Comparison of ENCODE assay signal across 29 cellular contexts in the genomic region with DNA sequence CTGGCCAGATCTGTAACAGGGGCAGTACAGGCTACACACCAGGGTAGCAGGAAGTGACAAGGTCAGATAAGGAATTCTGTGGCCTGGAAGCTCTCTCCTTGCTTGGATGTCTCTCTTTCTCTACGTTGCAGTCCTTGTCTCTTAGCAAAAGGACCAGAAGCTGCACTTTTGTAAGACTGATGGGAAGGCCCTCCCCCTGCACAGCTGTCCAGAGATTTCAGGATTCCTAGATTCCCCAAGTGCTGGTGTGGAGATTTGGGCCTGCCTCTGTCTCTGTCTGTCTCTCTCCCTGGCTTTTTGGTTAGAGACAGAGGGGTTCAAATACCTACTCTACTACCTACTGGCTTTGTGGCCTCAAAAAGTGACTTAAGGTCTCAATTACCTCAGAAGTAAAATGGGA. TPM values are rescaled to one million over a fixed set of nuclear protein-coding genes. Genes with fewer than 3 reads are reported as not detected.
"Had no signal": no experiment of that assay in that cellular context is flagged by ENCODE, and none has a peak within 500 bp of the region (broad histone marks: within the 10 kb centered on the region; RNA-seq: fewer than 3 reads in every experiment).

No MANE protein-coding gene starts in this region.

- H3K9me3 ChIP-seq: left ventricle myocardium inferior, pancreas, prostate gland, spleen, tibial nerve, uterus had no signal

- DNase-seq: hypothalamus; islet precursor cell; left ventricle myocardium inferior; mesendoderm; naive thymus-derived CD4-positive, alpha-beta T cell; posterior cingulate gyrus; retina; small intestine; spleen; stimulated activated CD4-positive, alpha-beta T cell treated with anti-CD3 and anti-CD28 coated beads, Interleukin-2, amount 100 ng/mL, for 48 hours; stimulated activated CD4-positive, alpha-beta T cell treated with anti-CD3 and anti-CD28 coated beads, Interleukin-4, amount 100 ng/mL, for 4 hours; stimulated activated CD8-positive, alpha-beta memory T cell treated with anti-CD3 and anti-CD28 coated beads, Interleukin-4, amount 100 ng/mL, for 48 hours; stimulated activated naive CD4-positive, alpha-beta T cell treated with Interleukin-2 at 50 U/mL for 16 hours; stimulated activated naive CD8-positive, alpha-beta T cell treated with anti-CD3 and anti-CD28 coated beads, Interleukin-15, amount 100 ng/mL, for 72 hours; uterus had no signal

- H3K27ac ChIP-seq: left ventricle myocardium inferior, pancreas, prostate gland, tibial nerve, uterus had no signal

- H3K9me3 Mint-ChIP-seq: mesothelial cell of epicardium; natural killer cell treated with Interleukin-12 subunit alpha and Interleukin-12 subunit beta and Interleukin-15 and Interleukin-18, amount 100 ng/mL, for 72 hours; stimulated activated memory B cell treated with anti-CD40 and anti-IgM and Interleukin-4, amounts not matched to agents 10 μg/mL and 1 μg/mL and 100 μg/mL, for 72 hours; stimulated activated naive CD8-positive, alpha-beta T cell treated with anti-CD3 and anti-CD28 coated beads, Interleukin-15, amount 100 ng/mL, for 72 hours; type B pancreatic cell had no signal

- H3K36me3 ChIP-seq: left ventricle myocardium inferior, pancreas, prostate gland, spleen, tibial nerve, uterus had no signal

- H3K4me1 ChIP-seq: pancreas, prostate gland, uterus had no signal

- ATAC-seq: naive thymus-derived CD4-positive, alpha-beta T cell; pancreas; right cardiac atrium; sciatic nerve; stimulated activated memory B cell treated with anti-CD40 and anti-IgM and Interleukin-4, amounts not matched to agents 10 μg/mL and 1 μg/mL and 100 μg/mL, for 72 hours; stimulated activated naive CD8-positive, alpha-beta T cell treated with anti-CD3 and anti-CD28 coated beads, Interleukin-15, amount 100 ng/mL, for 72 hours had no signal

- H3K27ac Mint-ChIP-seq: mesothelial cell of epicardium; naive thymus-derived CD4-positive, alpha-beta T cell; natural killer cell treated with Interleukin-12 subunit alpha and Interleukin-12 subunit beta and Interleukin-15 and Interleukin-18, amount 100 ng/mL, for 72 hours; stimulated activated memory B cell treated with anti-CD40 and anti-IgM and Interleukin-4, amounts not matched to agents 10 μg/mL and 1 μg/mL and 100 μg/mL, for 72 hours; stimulated activated naive CD8-positive, alpha-beta T cell treated with anti-CD3 and anti-CD28 coated beads, Interleukin-15, amount 100 ng/mL, for 72 hours; type B pancreatic cell had no signal

- H3K27me3 ChIP-seq: pancreas, tibial nerve, uterus had no signal

- H3K36me3 Mint-ChIP-seq: mesothelial cell of epicardium; naive thymus-derived CD4-positive, alpha-beta T cell; natural killer cell treated with Interleukin-12 subunit alpha and Interleukin-12 subunit beta and Interleukin-15 and Interleukin-18, amount 100 ng/mL, for 72 hours; stimulated activated memory B cell treated with anti-CD40 and anti-IgM and Interleukin-4, amounts not matched to agents 10 μg/mL and 1 μg/mL and 100 μg/mL, for 72 hours; type B pancreatic cell had no signal

- H3K4me3 ChIP-seq: left ventricle myocardium inferior, lung, pancreas, prostate gland, spleen, tibial nerve, uterus had no signal

- H3K4me3 Mint-ChIP-seq: mesothelial cell of epicardium; naive thymus-derived CD4-positive, alpha-beta T cell; natural killer cell treated with Interleukin-12 subunit alpha and Interleukin-12 subunit beta and Interleukin-15 and Interleukin-18, amount 100 ng/mL, for 72 hours; stimulated activated memory B cell treated with anti-CD40 and anti-IgM and Interleukin-4, amounts not matched to agents 10 μg/mL and 1 μg/mL and 100 μg/mL, for 72 hours; stimulated activated naive CD8-positive, alpha-beta T cell treated with anti-CD3 and anti-CD28 coated beads, Interleukin-15, amount 100 ng/mL, for 72 hours; type B pancreatic cell had no signal

- H3K4me1 Mint-ChIP-seq: mesothelial cell of epicardium; stimulated activated memory B cell treated with anti-CD40 and anti-IgM and Interleukin-4, amounts not matched to agents 10 μg/mL and 1 μg/mL and 100 μg/mL, for 72 hours; stimulated activated naive CD8-positive, alpha-beta T cell treated with anti-CD3 and anti-CD28 coated beads, Interleukin-15, amount 100 ng/mL, for 72 hours had no signal

RNA-seq across cellular contexts. Expression of gene CNTFR, which starts 10.0 kb away (rescaled TPM):
- total RNA-seq: mononuclear cell; naive thymus-derived CD4-positive, alpha-beta T cell; natural killer cell treated with Interleukin-12 subunit alpha and Interleukin-12 subunit beta and Interleukin-15 and Interleukin-18, amount 100 ng/mL, for 72 hours had no signal
- polyA plus RNA-seq: naive thymus-derived CD4-positive, alpha-beta T cell had no signal

RNA-seq across cellular contexts. Expression of gene ARID3C, which starts 29.3 kb away (rescaled TPM):
- total RNA-seq: left ventricle myocardium inferior, lung, mononuclear cell, omental fat pad, pancreas, right cardiac atrium, spleen, temporal lobe, ureter had no signal
- polyA plus RNA-seq: lung; naive thymus-derived CD4-positive, alpha-beta T cell; pancreas; right cardiac atrium; spleen had no signal
